In the genomic region with DNA sequence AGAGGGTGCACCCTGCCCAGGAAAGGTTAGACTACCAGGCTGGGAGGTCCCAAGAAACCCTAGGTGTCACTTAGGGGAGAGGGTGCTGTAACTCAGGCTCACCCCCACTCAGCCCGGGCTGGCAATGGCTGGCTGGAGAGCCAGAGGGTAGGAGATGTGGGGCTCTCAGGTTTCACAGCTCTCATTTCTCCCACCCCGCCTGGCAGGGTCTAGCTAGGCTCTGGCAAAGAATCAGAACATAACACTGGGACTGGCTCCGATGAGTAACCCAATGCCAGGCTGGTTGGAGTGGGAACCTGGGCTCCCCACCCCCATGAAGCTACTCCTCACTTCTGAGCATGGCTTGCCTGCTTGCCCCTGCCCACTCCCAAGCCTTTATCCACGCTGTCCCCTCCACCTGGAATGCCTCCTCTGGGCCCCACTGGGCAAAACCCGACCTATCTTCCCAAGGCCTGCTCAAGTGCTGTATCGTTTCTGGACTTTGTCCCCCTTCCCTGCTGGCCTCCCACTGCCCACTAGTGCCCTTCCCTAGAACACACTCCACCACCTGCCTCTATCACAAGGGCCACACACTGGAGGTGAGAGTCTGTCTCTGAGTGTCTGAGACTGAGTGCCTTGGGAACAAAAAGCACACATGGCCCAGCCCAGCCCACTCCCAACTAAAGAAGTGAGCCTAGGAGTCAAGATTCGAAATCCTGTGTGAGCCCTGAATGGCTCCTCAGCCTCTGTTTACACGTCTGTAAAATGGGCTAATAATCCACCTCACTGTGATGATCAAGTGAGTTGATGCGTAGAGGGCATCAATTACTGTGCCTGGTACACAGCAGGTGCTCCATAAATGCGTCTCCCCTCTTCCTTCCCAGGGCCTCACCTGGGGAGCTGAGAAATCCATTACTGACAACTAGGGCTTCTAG, we compare ENCODE assay signal across 1 cellular context.
TF ChIP-seq lines count a peak whose summit lies in the region.

No MANE protein-coding gene starts in this region.

TF ChIP-seq in HEK293, 187 proteins besides CTCF, POLR2A, EP300 and RAD21 (continued from another document):
- TF ChIP-seq ZNF692 (tag by site-specific recombination; IDR thresholded peaks at IDR 0.05) (0 out of 2 replicates have a peak, but pooled peaks have one; percentile 45), GLIS2 (tag by site-specific recombination; IDR thresholded peaks at IDR 0.05) (peak; percentile 45), SCRT1 (tag by site-specific recombination; IDR thresholded peaks at IDR 0.05; ENCODE audit: borderline replicate concordance) (no peak), ZFHX2 (tag by site-specific recombination; conservative IDR thresholded peaks at IDR 0.05) (peak; percentile 12; the same call in 1 of the 2 replicates), ZNF600 (tag by site-specific recombination; IDR thresholded peaks at IDR 0.05) (peak; percentile 48; the same call in 1 of the 2 replicates), ZNF549 (tag by site-specific recombination; IDR thresholded peaks at IDR 0.05) (no peak), ZNF548 (tag by site-specific recombination; IDR thresholded peaks at IDR 0.05) (peak; percentile 96), ZNF585B (tag by site-specific recombination; IDR thresholded peaks at IDR 0.05) (no peak), ZBTB44 (tag by site-specific recombination; IDR thresholded peaks at IDR 0.05) (no peak)
